24 cellular contexts compared by ENCODE assay signal in genomic region chr2:185347445-185347844, GRCh38.
"Had no signal": no experiment of that assay in that cellular context is flagged by ENCODE, and none has a peak within 500 bp of the region (broad histone marks: within the 10 kb centered on the region; RNA-seq: fewer than 3 reads in every experiment).

No MANE protein-coding gene starts in this region.

- ATAC-seq: effector memory CD8-positive, alpha-beta T cell; esophagus mucosa; foreskin keratinocyte; gastrocnemius medialis; gastroesophageal sphincter; heart left ventricle; heart right ventricle had no signal

- H3K27ac ChIP-seq: colonic mucosa, coronary artery, dorsolateral prefrontal cortex, epithelial cell of prostate, esophagus muscularis mucosa, esophagus squamous epithelium, foreskin keratinocyte, gastrocnemius medialis, gastroesophageal sphincter, heart left ventricle, heart right ventricle had no signal

- H3K9me3 ChIP-seq: colonic mucosa, esophagus muscularis mucosa, esophagus squamous epithelium, gastrocnemius medialis, gastroesophageal sphincter, heart left ventricle had no signal

- H3K4me1 ChIP-seq: colonic mucosa, esophagus muscularis mucosa, esophagus squamous epithelium, foreskin keratinocyte, gastrocnemius medialis, gastroesophageal sphincter, heart left ventricle, heart right ventricle had no signal

- H3K4me3 ChIP-seq: colonic mucosa, coronary artery, dorsolateral prefrontal cortex, esophagus muscularis mucosa, esophagus squamous epithelium, gastrocnemius medialis, gastroesophageal sphincter, heart left ventricle, heart right ventricle had no signal

- DNase-seq: colonic mucosa; cortex of kidney; dermis blood vessel endothelial cell; dorsolateral prefrontal cortex; effector CD4-positive, alpha-beta T cell; effector CD8-positive, alpha-beta T cell; effector memory CD4-positive, alpha-beta T cell; effector memory CD8-positive, alpha-beta T cell; endodermal cell; erythroblast; esophagus squamous epithelium; foreskin fibroblast; foreskin keratinocyte; foreskin melanocyte; gastrocnemius medialis; glutamatergic neuron; head of caudate nucleus; heart left ventricle; heart right ventricle had no signal

- H3K27me3 ChIP-seq: colonic mucosa, esophagus muscularis mucosa, esophagus squamous epithelium, foreskin keratinocyte, gastrocnemius medialis, gastroesophageal sphincter, heart left ventricle, heart right ventricle had no signal

- H3K36me3 ChIP-seq: colonic mucosa, esophagus muscularis mucosa, esophagus squamous epithelium, gastrocnemius medialis, gastroesophageal sphincter, heart left ventricle, heart right ventricle had no signal
